24 cellular contexts compared by ENCODE assay signal in the genomic region with DNA sequence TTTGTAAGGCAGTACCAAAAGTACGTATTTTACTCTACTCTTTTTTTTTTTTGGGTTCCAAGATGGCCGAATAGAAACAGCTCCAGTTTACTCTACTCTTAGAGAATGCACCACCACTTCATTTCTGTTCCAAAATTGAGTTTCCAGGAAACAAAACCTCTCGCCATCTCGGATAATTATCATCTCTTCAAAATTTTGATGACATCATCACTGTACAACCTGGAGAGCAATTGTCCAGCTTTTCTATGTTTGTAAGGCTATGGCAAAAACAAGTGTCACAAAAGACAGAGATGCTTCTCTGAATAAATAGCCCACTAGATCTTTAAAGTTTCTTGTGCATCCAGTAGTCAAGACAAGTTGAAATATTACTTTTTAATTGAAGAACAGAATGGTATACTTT.
"Had no signal": no experiment of that assay in that cellular context is flagged by ENCODE, and none has a peak within 500 bp of the region (broad histone marks: within the 10 kb centered on the region; RNA-seq: fewer than 3 reads in every experiment).

No MANE protein-coding gene starts in this region.

- H3K4me3 Mint-ChIP-seq: T-cell, T-helper 17 cell had no signal

- DNase-seq: Karpas-422, MM.1S, MV-4-11, NCI-H1092, NCI-H1105 treated with DMSO at 0.1 percent for 48 hours, NCI-H1417, NCI-H1436 treated with DMSO at 0.1 percent for 48 hours, NCI-H1694 treated with DMSO at 0.1 percent for 48 hours, NCI-H187 treated with DMSO at 0.1 percent for 48 hours, NCI-H2029, NCI-H2171 treated with DMSO at 0.1 percent for 48 hours, NCI-H2227 treated with DMSO at 0.1 percent for 48 hours, NCI-H446 treated with DMSO at 0.1 percent for 48 hours, NCI-H510A, NCI-H526, NCI-H774, PC-9, SHP77, SIG-M5, SJCRH30, T-cell, T-helper 17 cell had no signal

- H3K4me3 ChIP-seq: PC-9, SJCRH30, SK-N-MC had no signal

- H3K27ac ChIP-seq: PC-9, RWPE1, SJCRH30, SK-N-MC had no signal

- H3K4me1 Mint-ChIP-seq: T-cell, T-helper 17 cell had no signal

- H3K27ac Mint-ChIP-seq: T-cell, T-helper 17 cell had no signal

- H3K4me2 ChIP-seq: PC-9 had no signal

- H3K27me3 Mint-ChIP-seq: T-cell, T-helper 17 cell had no signal

- H3K27me3 ChIP-seq: SJCRH30 had no signal

- H3K4me1 ChIP-seq: SJCRH30 had no signal

- H3K9me3 ChIP-seq: SJCRH30 had no signal

- H3K36me3 Mint-ChIP-seq: T-cell had no signal

- H2AFZ ChIP-seq: PC-9 had no signal

- H3K36me3 ChIP-seq: SJCRH30 had no signal
